In genomic region chr10:125564570-125564969, GRCh38 we compare ENCODE assay signal across 38 cellular contexts.
"Had no signal": no experiment of that assay in that cellular context is flagged by ENCODE, and none has a peak within 500 bp of the region (broad histone marks: within the 10 kb centered on the region; RNA-seq: fewer than 3 reads in every experiment).

No MANE protein-coding gene starts in this region.

- H3K4me3 Mint-ChIP-seq: activated naive CD4-positive, alpha-beta T cell treated with anti-CD3 and anti-CD28 coated beads for 36 hours; activated naive CD4-positive, alpha-beta T cell treated with anti-CD3 and anti-CD28 coated beads, Interleukin-2, amount 10 ng/mL, durations not matched to agents 7 days and 5 days; activated naive CD4-positive, alpha-beta T cell treated with anti-CD3 and anti-CD28 coated beads, Interleukin-2, amount 50 U/mL, for 24 hours; activated naive CD8-positive, alpha-beta T cell; activated naive CD8-positive, alpha-beta T cell treated with anti-CD3 and anti-CD28 coated beads for 36 hours; activated naive CD8-positive, alpha-beta T cell treated with anti-CD3 and anti-CD28 coated beads, Interleukin-2, amount 10 ng/mL, durations not matched to agents 7 days and 5 days; activated naive CD8-positive, alpha-beta T cell treated with anti-CD3 and anti-CD28 coated beads, Interleukin-2, amount 50 U/mL, for 24 hours; activated T-cell treated with anti-CD3 and anti-CD28 coated beads, Interleukin-2, amount 50 U/mL, for 24 hours; activated T-cell treated with anti-CD3 and anti-CD28 coated beads, Interleukin-2, amount 50 U/mL, for 4 hours; activated T-cell treated with anti-CD3 and anti-CD28 coated beads, Interleukin-2, amount 50 U/mL, for 72 hours; activated T-helper 1 cell treated with anti-CD3 and anti-CD28 coated beads, Interleukin-12 subunit alpha, Interleukin-12 subunit beta, Interleukin-2, Interleukin-4 antibody, amounts not matched to agents 30 ng/mL and 10 ng/mL and 1 ng/mL, durations not matched to agents 14 hours and 24 hours and 36 hours; activated T-helper 17 cell treated with anti-CD3 and anti-CD28 coated beads, Interleukin-2, amount 50 U/mL, for 72 hours; brain; central memory CD8-positive, alpha-beta T cell had no signal

- H3K27me3 ChIP-seq: ascending aorta, body of pancreas, brain microvascular endothelial cell, breast epithelium, cardiac muscle cell had no signal

- H3K36me3 ChIP-seq: adrenal gland, ascending aorta, brain microvascular endothelial cell, breast epithelium, cardiac muscle cell had no signal

- H3K9me3 ChIP-seq: adrenal gland, ascending aorta, body of pancreas, breast epithelium had no signal

- H3K27me3 Mint-ChIP-seq: activated naive CD4-positive, alpha-beta T cell treated with anti-CD3 and anti-CD28 coated beads, Interleukin-2, amount 10 ng/mL, durations not matched to agents 7 days and 5 days; activated naive CD8-positive, alpha-beta T cell treated with anti-CD3 and anti-CD28 coated beads, Interleukin-2, amount 10 ng/mL, durations not matched to agents 7 days and 5 days; brain had no signal

- H3K27ac Mint-ChIP-seq: activated naive CD4-positive, alpha-beta T cell treated with anti-CD3 and anti-CD28 coated beads for 36 hours; activated naive CD4-positive, alpha-beta T cell treated with anti-CD3 and anti-CD28 coated beads, Interleukin-2, amount 10 ng/mL, durations not matched to agents 7 days and 5 days; activated naive CD4-positive, alpha-beta T cell treated with anti-CD3 and anti-CD28 coated beads, Interleukin-2, amount 50 U/mL, for 24 hours; activated naive CD4-positive, alpha-beta T cell treated with anti-CD3 and anti-CD28 coated beads, Interleukin-2, amount 50 U/mL, for 72 hours; activated naive CD8-positive, alpha-beta T cell; activated naive CD8-positive, alpha-beta T cell treated with anti-CD3 and anti-CD28 coated beads for 36 hours; activated naive CD8-positive, alpha-beta T cell treated with anti-CD3 and anti-CD28 coated beads, Interleukin-2, amount 10 ng/mL, durations not matched to agents 7 days and 5 days; activated naive CD8-positive, alpha-beta T cell treated with anti-CD3 and anti-CD28 coated beads, Interleukin-2, amount 50 U/mL, for 24 hours; activated T-cell treated with anti-CD3 and anti-CD28 coated beads, Interleukin-2, amount 50 U/mL, for 24 hours; activated T-cell treated with anti-CD3 and anti-CD28 coated beads, Interleukin-2, amount 50 U/mL, for 72 hours; activated T-helper 1 cell treated with anti-CD3 and anti-CD28 coated beads, Interleukin-12 subunit alpha, Interleukin-12 subunit beta, Interleukin-2, Interleukin-4 antibody, amounts not matched to agents 30 ng/mL and 10 ng/mL and 1 ng/mL, durations not matched to agents 14 hours and 24 hours and 36 hours; activated T-helper 17 cell treated with anti-CD3 and anti-CD28 coated beads, Interleukin-2, amount 50 U/mL, for 72 hours; activated T-helper 2 cell treated with anti-CD3 and anti-CD28 coated beads, Interferon-gamma antibody, Interleukin-2, Interleukin-4, amounts not matched to agents 10 μg/mL and 5 μg/mL and 100 μg/mL, durations not matched to agents 14 hours and 24 hours and 36 hours; brain had no signal

- H3K27ac ChIP-seq: adrenal gland, ascending aorta, body of pancreas, brain microvascular endothelial cell, breast epithelium, cardiac muscle cell had no signal

- H3K36me3 Mint-ChIP-seq: activated naive CD4-positive, alpha-beta T cell treated with anti-CD3 and anti-CD28 coated beads, Interleukin-2, amount 10 ng/mL, durations not matched to agents 7 days and 5 days; activated naive CD4-positive, alpha-beta T cell treated with anti-CD3 and anti-CD28 coated beads, Interleukin-2, amount 50 U/mL, for 24 hours; activated naive CD4-positive, alpha-beta T cell treated with anti-CD3 and anti-CD28 coated beads, Interleukin-2, amount 50 U/mL, for 72 hours; activated naive CD8-positive, alpha-beta T cell; activated naive CD8-positive, alpha-beta T cell treated with anti-CD3 and anti-CD28 coated beads for 36 hours; activated naive CD8-positive, alpha-beta T cell treated with anti-CD3 and anti-CD28 coated beads, Interleukin-2, amount 10 ng/mL, durations not matched to agents 7 days and 5 days; brain had no signal

- H3K4me1 Mint-ChIP-seq: activated naive CD4-positive, alpha-beta T cell treated with anti-CD3 and anti-CD28 coated beads, Interleukin-2, amount 10 ng/mL, durations not matched to agents 7 days and 5 days; activated naive CD4-positive, alpha-beta T cell treated with anti-CD3 and anti-CD28 coated beads, Interleukin-2, amount 50 U/mL, for 24 hours; activated naive CD8-positive, alpha-beta T cell treated with anti-CD3 and anti-CD28 coated beads for 36 hours; activated naive CD8-positive, alpha-beta T cell treated with anti-CD3 and anti-CD28 coated beads, Interleukin-2, amount 10 ng/mL, durations not matched to agents 7 days and 5 days; activated naive CD8-positive, alpha-beta T cell treated with anti-CD3 and anti-CD28 coated beads, Interleukin-2, amount 50 U/mL, for 24 hours; activated T-helper 17 cell treated with anti-CD3 and anti-CD28 coated beads, Interleukin-2, amount 50 U/mL, for 72 hours; brain had no signal

- H3K4me3 ChIP-seq: adrenal gland, ascending aorta, body of pancreas, breast epithelium, cardiac muscle cell had no signal

- H3K9me3 Mint-ChIP-seq: activated naive CD4-positive, alpha-beta T cell treated with anti-CD3 and anti-CD28 coated beads for 36 hours; activated naive CD4-positive, alpha-beta T cell treated with anti-CD3 and anti-CD28 coated beads, Interleukin-2, amount 50 U/mL, for 24 hours; activated T-cell treated with anti-CD3 and anti-CD28 coated beads, Interleukin-2, amount 50 U/mL, for 4 hours; activated T-cell treated with anti-CD3 and anti-CD28 coated beads, Interleukin-2, amount 50 U/mL, for 72 hours; activated T-helper 2 cell treated with anti-CD3 and anti-CD28 coated beads, Interferon-gamma antibody, Interleukin-2, Interleukin-4, amounts not matched to agents 10 μg/mL and 5 μg/mL and 100 μg/mL, durations not matched to agents 14 hours and 24 hours and 36 hours; central memory CD8-positive, alpha-beta T cell had no signal

- DNase-seq: activated effector memory CD4-positive, alpha-beta T cell treated with anti-CD3 and anti-CD28 coated beads, Interleukin-2, amount 50 U/mL, for 16 hours; activated effector memory CD4-positive, alpha-beta T cell treated with Interleukin-2 at 50 U/mL for 16 hours; activated gamma-delta T cell treated with Interleukin-2 at 50 U/mL for 16 hours; activated naive CD4-positive, alpha-beta T cell; activated naive CD4-positive, alpha-beta T cell treated with anti-CD3 and anti-CD28 coated beads for 36 hours; activated naive CD4-positive, alpha-beta T cell treated with anti-CD3 and anti-CD28 coated beads, Interleukin-2, amount 10 ng/mL, durations not matched to agents 7 days and 5 days; activated naive CD4-positive, alpha-beta T cell treated with anti-CD3 and anti-CD28 coated beads, Interleukin-2, amount 50 U/mL, for 16 hours; activated naive CD4-positive, alpha-beta T cell treated with Interleukin-2 at 50 U/mL for 16 hours; activated naive CD8-positive, alpha-beta T cell treated with anti-CD3 and anti-CD28 coated beads for 36 hours; activated naive CD8-positive, alpha-beta T cell treated with anti-CD3 and anti-CD28 coated beads, Interleukin-2, amount 10 ng/mL, durations not matched to agents 7 days and 5 days; activated naive CD8-positive, alpha-beta T cell treated with anti-CD3 and anti-CD28 coated beads, Interleukin-2, amount 50 U/mL, for 24 hours; activated T-cell treated with anti-CD3 and anti-CD28 coated beads for 4 hours; activated T-cell treated with anti-CD3 and anti-CD28 coated beads, Interleukin-2, amount 50 U/mL, for 1 hour; activated T-cell treated with anti-CD3 and anti-CD28 coated beads, Interleukin-2, amount 50 U/mL, for 24 hours; activated T-cell treated with anti-CD3 and anti-CD28 coated beads, Interleukin-2, amount 50 U/mL, for 4 hours; activated T-cell treated with anti-CD3 and anti-CD28 coated beads, Interleukin-2, amount 50 U/mL, for 48 hours; activated T-cell treated with anti-CD3 and anti-CD28 coated beads, Interleukin-2, amount 50 U/mL, for 72 hours; amniotic stem cell; amygdala; anterior cingulate cortex; aorta; body of pancreas; brain microvascular endothelial cell; caudate nucleus; central memory CD4-positive, alpha-beta T cell; cerebellar nuclear complex had no signal

- H3K4me1 ChIP-seq: ascending aorta, breast epithelium had no signal
